Comparison of ENCODE assay signal across 1 cellular context in the genomic region with DNA sequence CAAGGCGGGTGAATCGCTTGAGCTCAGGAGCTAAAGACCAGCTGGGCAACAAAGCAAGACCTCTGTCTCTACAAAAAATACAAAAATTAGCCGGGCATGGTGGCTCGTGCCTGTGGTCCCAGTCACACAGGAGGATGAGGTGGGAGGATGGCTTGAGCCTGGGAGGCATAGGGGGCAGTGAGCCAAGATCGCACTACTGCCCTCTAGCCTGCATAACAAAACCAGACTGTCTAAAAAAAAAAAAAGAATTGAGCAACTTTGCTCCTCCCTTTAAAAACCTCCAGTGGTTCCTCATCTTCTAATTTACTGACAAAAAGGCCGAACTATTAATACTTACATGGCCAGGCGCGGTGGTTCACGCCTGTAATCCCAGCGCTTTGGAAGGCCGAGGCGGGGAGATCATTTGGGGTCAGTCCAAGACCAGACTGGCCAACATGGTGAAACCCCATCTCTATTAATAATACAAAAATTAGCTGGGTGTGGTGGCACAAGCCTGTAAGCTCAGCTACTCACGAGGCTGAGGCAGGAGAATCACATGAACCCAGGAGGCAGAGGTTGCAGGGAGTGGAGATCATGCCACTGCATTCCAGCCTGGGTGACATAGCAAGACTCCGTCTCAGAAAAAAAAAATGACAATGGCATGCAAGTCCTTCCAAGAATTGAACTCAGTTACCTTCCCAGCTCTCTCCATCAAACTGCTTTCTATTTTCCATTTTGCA.
TF ChIP-seq lines count a peak whose summit lies in the region.

No MANE protein-coding gene starts in this region.

TF ChIP-seq in GM23338, 12 proteins besides CTCF, POLR2A, EP300 and RAD21 (continued from another document):
- TF ChIP-seq, protein P1, sequence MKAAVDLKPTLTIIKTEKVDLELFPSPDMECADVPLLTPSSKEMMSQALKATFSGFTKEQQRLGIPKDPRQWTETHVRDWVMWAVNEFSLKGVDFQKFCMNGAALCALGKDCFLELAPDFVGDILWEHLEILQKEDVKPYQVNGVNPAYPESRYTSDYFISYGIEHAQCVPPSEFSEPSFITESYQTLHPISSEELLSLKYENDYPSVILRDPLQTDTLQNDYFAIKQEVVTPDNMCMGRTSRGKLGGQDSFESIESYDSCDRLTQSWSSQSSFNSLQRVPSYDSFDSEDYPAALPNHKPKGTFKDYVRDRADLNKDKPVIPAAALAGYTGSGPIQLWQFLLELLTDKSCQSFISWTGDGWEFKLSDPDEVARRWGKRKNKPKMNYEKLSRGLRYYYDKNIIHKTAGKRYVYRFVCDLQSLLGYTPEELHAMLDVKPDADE (IDR thresholded peaks at IDR 0.05) = no peak
- TF ChIP-seq ZNF331 (CRISPR knock-in tag; IDR thresholded peaks at IDR 0.05; ENCODE audit: low read depth) (no peak), NANOG (IDR thresholded peaks at IDR 0.05; ENCODE audit: borderline replicate concordance) (no peak), JUNB (IDR thresholded peaks at IDR 0.05; ENCODE audit: unreplicated experiment) (no peak), EZH2phosphoT487 (IDR thresholded peaks at IDR 0.05; ENCODE audit: unreplicated experiment) (no peak), POLR2AphosphoS5 (IDR thresholded peaks at IDR 0.05; ENCODE audit: low read depth) (no peak)
